7 cellular contexts compared by ENCODE assay signal in the genomic region with DNA sequence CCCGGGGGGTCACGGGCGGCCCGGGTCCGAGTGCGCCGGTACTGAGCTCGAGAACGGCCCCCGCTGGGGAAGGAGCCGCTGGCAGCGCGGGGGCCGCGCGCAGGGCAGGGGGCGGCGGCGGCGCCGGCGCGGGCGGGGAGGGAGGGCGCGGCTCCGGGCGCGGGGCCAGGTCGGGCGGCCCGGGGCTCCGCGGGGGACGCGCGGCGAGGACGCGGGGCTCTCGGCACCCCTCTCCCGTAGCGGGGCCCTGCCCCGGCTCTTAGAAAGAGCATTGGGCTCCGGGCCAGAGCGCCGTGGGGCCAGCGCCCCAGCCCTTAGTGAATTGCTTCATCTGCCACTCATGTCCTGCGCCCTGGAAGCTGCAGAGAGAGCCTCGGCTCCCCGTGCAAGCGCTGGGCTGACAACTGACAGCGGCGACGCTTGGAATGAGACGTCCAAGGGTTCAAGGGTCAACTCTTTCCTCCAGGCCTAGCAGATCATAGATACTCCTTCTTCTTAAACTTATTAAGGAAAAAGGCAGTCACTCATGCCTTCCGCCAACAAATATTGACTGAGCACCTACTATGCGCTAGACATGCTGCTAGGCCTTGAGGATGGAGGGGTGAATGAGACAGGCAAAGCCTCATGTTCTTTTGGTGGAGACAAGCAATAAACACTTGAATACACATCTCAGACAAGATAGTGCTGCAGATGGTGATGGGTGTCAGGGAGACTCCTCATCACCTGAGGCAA.
A peak's percentile ranks its signal among the peaks of the same experiment; 100 is the strongest.
DNase-seq lines count a peak whose midpoint lies in the region; ATAC-seq and TF ChIP-seq lines count a peak whose summit lies in the region.

No MANE protein-coding gene starts in this region.

- peaks cover 29% of the 10 kb centered on the region for H3K36me3 ChIP-seq in MG63
- H3K36me3 ChIP-seq in breast epithelium, result no peaks in the 10 kb centered on the region

- intact Hi-C loops in breast epithelium (cut with DNase I; ENCODE audit: low total_unique reads), result loop anchor here (10.0 kb wide), 1 partner anchor 68 kb away; no protein-coding TSS in a partner anchor

- no peak overlapping the region for H3K27ac Mint-ChIP-seq in immature natural killer cell

- no peak for TF ChIP-seq POLR2A in breast epithelium (IDR thresholded peaks at IDR 0.05)

- peaks cover 0 to 1% (median 0%) of the 10 kb centered on the region in 6 donors for H3K9me3 Mint-ChIP-seq in immature natural killer cell

- peak overlapping the region; percentile 34 to 71 (median 44) for H3K4me3 Mint-ChIP-seq in immature natural killer cell

- DNase-seq in EH (ENCODE audit: low read depth) (peak; percentile 89), MG63 (peak; percentile 78), breast epithelium (ENCODE audit: low spot score in 2 of 2) (peak; percentile 59 to 71), immature natural killer cell (no peak), skeletal muscle cell (ENCODE audit: low read depth) (peak; percentile 36), KG1 (lab: John Stamatoyannopoulos, UW) (no peak)

- H3K27me3 Mint-ChIP-seq in immature natural killer cell (ENCODE audit: low read depth in 3 of 3), result peaks cover 5 to 21% (median 15%) of the 10 kb centered on the region in 3 donors

- peak overlapping the region; percentile 56 for H3K4me3 ChIP-seq in MG63
- peak overlapping the region; percentile 43 to 75 (median 54) for H3K4me3 ChIP-seq in breast epithelium
- peak overlapping the region; percentile 34 for H3K4me3 ChIP-seq in skeletal muscle cell (ENCODE audit: low read depth, low read length)

- H3K9me3 ChIP-seq in MG63, result no peaks in the 10 kb centered on the region
- H3K9me3 ChIP-seq in breast epithelium, result no peaks in the 10 kb centered on the region

- peak overlapping the region; percentile 97 to 99 for H3K27ac ChIP-seq in breast epithelium

- peaks cover 0 to 4% of the 10 kb centered on the region in 2 donors for H3K4me1 Mint-ChIP-seq in immature natural killer cell

- peaks cover 0 to 4% (median 0%) of the 10 kb centered on the region in 3 donors for H3K36me3 Mint-ChIP-seq in immature natural killer cell

- ATAC-seq in HG03045 (IDR thresholded peaks at IDR 0.05; ENCODE audit: unreplicated experiment), result no peak

- H3K4me1 ChIP-seq in breast epithelium, result peaks cover 0 to 7% of the 10 kb centered on the region in 2 donors

- H3K27me3 ChIP-seq in MG63, result no peaks in the 10 kb centered on the region
- H3K27me3 ChIP-seq in breast epithelium, result no peaks in the 10 kb centered on the region

- no peak for TF ChIP-seq CTCF in breast epithelium (IDR thresholded peaks at IDR 0.05)

Comparison
In these comparisons a context has a peak if more than half of its experiments do, and no peak if none do; other contexts are left out.
1. DNase-seq: peak in EH (single experiment), MG63 (single experiment), breast epithelium (2 of 2) and skeletal muscle cell (single experiment); none in immature natural killer cell (0 of 3) and KG1 (single experiment).
2. Peak in every context shown above with its lines, with median percentiles within 50 percentile points of each other: H3K4me3 ChIP-seq.